ENCODE assay signal across 8 cellular contexts in the genomic region with DNA sequence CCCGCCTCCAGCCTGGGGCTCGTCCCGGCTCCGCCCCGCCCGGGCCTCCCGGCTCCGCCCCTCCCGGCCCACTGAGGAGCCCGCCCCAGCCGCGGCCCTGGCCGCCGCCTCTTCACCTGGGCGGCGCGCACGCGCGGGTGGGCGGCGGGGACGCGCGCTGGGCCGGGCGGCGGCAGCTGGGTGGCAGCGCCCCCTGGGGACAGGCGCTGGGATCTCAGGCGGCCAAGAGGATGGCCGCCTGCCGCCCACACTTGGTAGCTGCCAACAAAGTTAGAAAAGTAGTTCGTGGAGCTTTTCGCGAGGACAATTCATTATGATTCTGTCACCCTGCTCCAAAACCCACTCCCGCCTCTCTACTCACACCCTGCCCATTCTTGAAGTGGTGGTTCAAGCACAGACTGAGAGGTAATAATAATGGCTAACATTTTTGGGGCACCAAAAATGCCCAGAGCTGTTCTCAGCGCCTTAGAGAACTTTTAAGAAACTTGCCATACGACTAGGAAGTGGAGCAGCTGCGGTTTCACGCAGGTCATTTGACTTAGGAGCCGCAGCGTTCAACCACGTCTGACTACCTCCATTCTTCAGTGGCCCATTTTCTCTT. TPM values are rescaled to one million over a fixed set of nuclear protein-coding genes. Genes with fewer than 3 reads are reported as not detected.
A peak's percentile ranks its signal among the peaks of the same experiment; 100 is the strongest.
DNase-seq lines count a peak whose midpoint lies in the region; ATAC-seq and TF ChIP-seq lines count a peak whose summit lies in the region.

No MANE protein-coding gene starts in this region.

- peak overlapping the region; percentile 68 for H3K4me3 ChIP-seq in fibroblast of the aortic adventitia (ENCODE audit: low read depth, low read length)

- H3K4me1 Mint-ChIP-seq in activated T-helper 17 cell treated with anti-CD3 and anti-CD28 coated beads, Interleukin-2, amount 50 U/mL, for 72 hours, result peaks cover 17% of the 10 kb centered on the region
- peaks cover 15% of the 10 kb centered on the region for H3K4me1 Mint-ChIP-seq in nephron

- H3K4me3 Mint-ChIP-seq in activated T-helper 17 cell treated with anti-CD3 and anti-CD28 coated beads, Interleukin-2, amount 50 U/mL, for 72 hours, result peak overlapping the region; percentile 67
- peak overlapping the region; percentile 83 to 94 (median 92) for H3K4me3 Mint-ChIP-seq in nephron

- peak; percentile 83 for TF ChIP-seq CTCF in fibroblast of the aortic adventitia (IDR thresholded peaks at IDR 0.05; ENCODE audit: insufficient read depth, low read length)
- peak; percentile 86 to 91 (median 89) for TF ChIP-seq CTCF in nephron (IDR thresholded peaks at IDR 0.05; ENCODE audit: unreplicated experiment in 3 of 3)

- peaks cover 6% of the 10 kb centered on the region for H3K27me3 Mint-ChIP-seq in activated T-helper 17 cell treated with anti-CD3 and anti-CD28 coated beads, Interleukin-2, amount 50 U/mL, for 72 hours
- H3K27me3 Mint-ChIP-seq in nephron (ENCODE audit: low read depth), result peaks cover 29% of the 10 kb centered on the region

- peak; percentile 95 for DNase-seq in DMS53 (lab: John Stamatoyannopoulos, UW)
- DNase-seq in KG1 (lab: John Stamatoyannopoulos, UW), result peak; percentile 42
- peak; percentile 96 for DNase-seq in RPMI8226
- DNase-seq in fibroblast of the aortic adventitia (ENCODE audit: low read depth), result peak; percentile 69
- peak; percentile 87 to 95 (median 90) for DNase-seq in stimulated activated naive CD4-positive, alpha-beta T cell (lab: John Stamatoyannopoulos, UW)

- peak overlapping the region; percentile 87 for H3K27ac Mint-ChIP-seq in activated T-helper 17 cell treated with anti-CD3 and anti-CD28 coated beads, Interleukin-2, amount 50 U/mL, for 72 hours
- peak overlapping the region; percentile 43 to 89 (median 81) for H3K27ac Mint-ChIP-seq in nephron

- peak; percentile 91 for ATAC-seq in GM21737 (IDR thresholded peaks at IDR 0.05; ENCODE audit: unreplicated experiment)
- peak; percentile 94 for ATAC-seq in activated T-helper 17 cell treated with anti-CD3 and anti-CD28 coated beads, Interleukin-2, amount 50 U/mL, for 72 hours (replicated peaks)

- H3K9me3 Mint-ChIP-seq in activated T-helper 17 cell treated with anti-CD3 and anti-CD28 coated beads, Interleukin-2, amount 50 U/mL, for 72 hours, result no peaks in the 10 kb centered on the region
- no peaks in the 10 kb centered on the region for H3K9me3 Mint-ChIP-seq in nephron

- peaks cover 13% of the 10 kb centered on the region for H3K36me3 Mint-ChIP-seq in activated T-helper 17 cell treated with anti-CD3 and anti-CD28 coated beads, Interleukin-2, amount 50 U/mL, for 72 hours (ENCODE audit: low read depth)
- H3K36me3 Mint-ChIP-seq in nephron (ENCODE audit: low read depth), result no peaks in the 10 kb centered on the region

RNA-seq across cellular contexts. Expression of gene MYO1D, which starts 0.3 kb away (rescaled TPM):
- 10 to 100 TPM in 1 of 2 donors, 1 to 10 TPM in 1; 9.1 to 32.0 TPM for total RNA-seq in activated T-helper 17 cell treated with anti-CD3 and anti-CD28 coated beads, Interleukin-2, amount 50 U/mL, for 72 hours
- 45.1 and 94.0 TPM in 2 replicates for total RNA-seq in fibroblast of the aortic adventitia (ENCODE audit: low replicate concordance)

RNA-seq across cellular contexts. Expression of gene TMEM98, which starts 50.7 kb away (rescaled TPM):
- total RNA-seq in activated T-helper 17 cell treated with anti-CD3 and anti-CD28 coated beads, Interleukin-2, amount 50 U/mL, for 72 hours, result under 1 TPM in 1 of 2 donors, not detected in 1; 0.21 TPM
- 95.5 and 232 TPM in 2 replicates for total RNA-seq in fibroblast of the aortic adventitia (ENCODE audit: low replicate concordance)

Comparison
In these comparisons a context has a peak if more than half of its experiments do, and no peak if none do; other contexts are left out.
1. Peak in every context shown above with its lines: DNase-seq, ATAC-seq and H3K4me3 ChIP-seq.
2. DNase-seq: peak in every context shown above with its lines; median percentile 96 in RPMI8226; 95 in DMS53; 90 in stimulated activated naive CD4-positive, alpha-beta T cell; 69 in fibroblast of the aortic adventitia; 42 in KG1.
3. RNA of gene TMEM98, which starts 50.7 kb away (total RNA-seq): 95.5 to 232 TPM in fibroblast of the aortic adventitia; 0.21 TPM in activated T-helper 17 cell treated with anti-CD3 and anti-CD28 coated beads, Interleukin-2, amount 50 U/mL, for 72 hours; every median in the first group is over 10 times any median in the second.